In the genomic region with DNA sequence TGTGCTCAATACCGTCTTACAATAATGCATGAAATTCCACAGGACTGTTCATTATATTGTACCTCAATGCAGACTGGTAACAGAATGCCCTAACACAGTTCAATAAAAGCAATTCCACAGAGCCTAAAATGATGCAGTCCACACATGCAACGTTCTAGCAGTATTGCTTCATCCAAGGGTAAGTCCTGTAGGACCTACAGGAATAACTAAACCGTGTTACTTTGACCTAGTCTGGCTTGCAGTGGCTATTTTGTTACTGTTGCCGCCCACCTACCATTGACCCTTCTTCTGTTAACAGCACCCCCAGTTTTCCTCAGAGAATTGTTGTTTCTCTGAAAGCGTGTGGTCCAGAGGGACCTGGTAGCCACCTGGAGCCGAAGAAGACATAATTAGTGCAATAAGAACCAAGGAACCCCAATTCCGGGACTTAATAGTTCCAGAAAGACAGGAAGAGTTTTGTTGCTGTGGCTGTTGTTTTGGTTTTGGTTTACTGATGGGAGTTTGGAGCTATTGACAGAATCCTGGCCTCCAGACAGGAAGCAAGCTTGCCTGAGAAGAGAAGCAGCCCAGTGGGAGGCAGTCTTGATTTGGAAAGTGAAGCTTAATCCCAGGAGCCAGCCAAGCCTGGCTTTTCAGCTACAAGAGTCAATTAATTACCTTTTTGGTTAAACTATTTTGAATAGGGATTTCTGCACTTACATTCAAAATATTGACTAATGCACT, we compare ENCODE assay signal across 13 cellular contexts.
DNase-seq lines count a peak whose midpoint lies in the region; ATAC-seq and TF ChIP-seq lines count a peak whose summit lies in the region.
"Had no signal": no experiment of that assay in that cellular context is flagged by ENCODE, and none has a peak within 500 bp of the region (broad histone marks: within the 10 kb centered on the region; RNA-seq: fewer than 3 reads in every experiment).

No MANE protein-coding gene starts in this region.

- POLR2A ChIA-PET in activated CD4-positive, alpha-beta memory T cell treated with anti-CD3 and anti-CD28 coated beads, Interleukin-2, amount 10 ng/mL, durations not matched to agents 7 days and 5 days (lab: Charles Lee), result no interaction called here

- CTCF ChIA-PET in activated CD4-positive, alpha-beta memory T cell treated with anti-CD3 and anti-CD28 coated beads, Interleukin-2, amount 10 ng/mL, durations not matched to agents 7 days and 5 days (lab: Charles Lee), result no interaction called here

- no peaks in the 10 kb centered on the region for H3K4me1 Mint-ChIP-seq in activated CD4-positive, alpha-beta memory T cell treated with anti-CD3 and anti-CD28 coated beads, Interleukin-2, amount 10 ng/mL, durations not matched to agents 7 days and 5 days
- H3K4me1 Mint-ChIP-seq: activated naive CD4-positive, alpha-beta T cell treated with anti-CD3 and anti-CD28 coated beads, Interleukin-2, amount 10 ng/mL, durations not matched to agents 7 days and 5 days had no signal

- ATAC-seq in Right ventricle myocardium superior (ENCODE audit: poor library complexity) (peak; percentile 52), left lobe of liver (peak; percentile 84), left lung (no peak)

- no peaks in the 10 kb centered on the region for H3K36me3 ChIP-seq in left lung
- H3K36me3 ChIP-seq: colonic mucosa had no signal

- no peaks in the 10 kb centered on the region for H3K36me3 Mint-ChIP-seq in activated CD4-positive, alpha-beta memory T cell treated with anti-CD3 and anti-CD28 coated beads, Interleukin-2, amount 10 ng/mL, durations not matched to agents 7 days and 5 days (ENCODE audit: low read depth)
- H3K36me3 Mint-ChIP-seq: activated naive CD4-positive, alpha-beta T cell treated with anti-CD3 and anti-CD28 coated beads, Interleukin-2, amount 10 ng/mL, durations not matched to agents 7 days and 5 days had no signal

- H3K27ac ChIP-seq in coronary artery (peak overlapping the region in 1 of 2 donors; percentile 59), left lung (no peak overlapping the region)
- H3K27ac ChIP-seq: colonic mucosa had no signal

- no peak overlapping the region for H3K27ac Mint-ChIP-seq in activated CD4-positive, alpha-beta memory T cell treated with anti-CD3 and anti-CD28 coated beads, Interleukin-2, amount 10 ng/mL, durations not matched to agents 7 days and 5 days
- H3K27ac Mint-ChIP-seq: activated naive CD4-positive, alpha-beta T cell treated with anti-CD3 and anti-CD28 coated beads, Interleukin-2, amount 10 ng/mL, durations not matched to agents 7 days and 5 days had no signal

- no peak for TF ChIP-seq CTCF in cardiac fibroblast (IDR thresholded peaks at IDR 0.05; ENCODE audit: low read depth, low read length)
- no peak for TF ChIP-seq CTCF in coronary artery (IDR thresholded peaks at IDR 0.05)
- no peak for TF ChIP-seq CTCF in left lung (IDR thresholded peaks at IDR 0.05)

- H3K4me3 Mint-ChIP-seq in activated CD4-positive, alpha-beta memory T cell treated with anti-CD3 and anti-CD28 coated beads, Interleukin-2, amount 10 ng/mL, durations not matched to agents 7 days and 5 days, result no peak overlapping the region
- H3K4me3 Mint-ChIP-seq: activated naive CD4-positive, alpha-beta T cell treated with anti-CD3 and anti-CD28 coated beads, Interleukin-2, amount 10 ng/mL, durations not matched to agents 7 days and 5 days had no signal

- no peaks in the 10 kb centered on the region for H3K4me1 ChIP-seq in left lung
- H3K4me1 ChIP-seq: colonic mucosa had no signal

- no peaks in the 10 kb centered on the region for H3K27me3 Mint-ChIP-seq in activated CD4-positive, alpha-beta memory T cell treated with anti-CD3 and anti-CD28 coated beads, Interleukin-2, amount 10 ng/mL, durations not matched to agents 7 days and 5 days
- H3K27me3 Mint-ChIP-seq: activated naive CD4-positive, alpha-beta T cell treated with anti-CD3 and anti-CD28 coated beads, Interleukin-2, amount 10 ng/mL, durations not matched to agents 7 days and 5 days had no signal

- intact Hi-C loops in Right ventricle myocardium superior (cut with DNase I), result no loop called here
- intact Hi-C loops in cardiac septum (cut with DNase I), result no loop called here
- intact Hi-C loops in left lung (cut with DNase I), result no loop called here

- no peaks in the 10 kb centered on the region for H3K9me3 Mint-ChIP-seq in activated CD4-positive, alpha-beta memory T cell treated with anti-CD3 and anti-CD28 coated beads, Interleukin-2, amount 10 ng/mL, durations not matched to agents 7 days and 5 days
- H3K9me3 Mint-ChIP-seq: activated naive CD4-positive, alpha-beta T cell treated with anti-CD3 and anti-CD28 coated beads, Interleukin-2, amount 10 ng/mL, durations not matched to agents 7 days and 5 days had no signal

- DNase-seq in Right ventricle myocardium superior (no peak), cardiac septum (ENCODE audit: low spot score) (no peak), cardiac fibroblast (ENCODE audit: low read depth in 2 of 2) (peak; percentile 4 to 47), left lobe of liver (ENCODE audit: low spot score) (peak; percentile 47), coronary artery (ENCODE audit: low spot score) (no peak), left lung (no peak), HK-2 (ENCODE audit: unreplicated experiment) (no peak)
- no peak for DNase-seq in activated CD4-positive, alpha-beta memory T cell treated with anti-CD3 and anti-CD28 coated beads, Interleukin-2, amount 10 ng/mL, durations not matched to agents 7 days and 5 days
- DNase-seq: activated naive CD4-positive, alpha-beta T cell treated with anti-CD3 and anti-CD28 coated beads, Interleukin-2, amount 10 ng/mL, durations not matched to agents 7 days and 5 days; colonic mucosa; DND-41; foreskin melanocyte; NCI-H1048 had no signal

- no peaks in the 10 kb centered on the region for H3K9me3 ChIP-seq in left lung
- H3K9me3 ChIP-seq: colonic mucosa had no signal

- no peak overlapping the region for H3K4me3 ChIP-seq in cardiac fibroblast (replicated peaks in 1 of 2; ENCODE audit: low read depth in 2 of 2, low read length in 2 of 2)
- no peak overlapping the region for H3K4me3 ChIP-seq in coronary artery
- no peak overlapping the region for H3K4me3 ChIP-seq in left lung
- H3K4me3 ChIP-seq: colonic mucosa had no signal

- H3K27me3 ChIP-seq in left lung, result no peaks in the 10 kb centered on the region
- H3K27me3 ChIP-seq: colonic mucosa had no signal

Comparison
In these comparisons a context has a peak if more than half of its experiments do, and no peak if none do; other contexts are left out.
1. DNase-seq: peak in cardiac fibroblast (2 of 2) and left lobe of liver (single experiment); none in Right ventricle myocardium superior (single experiment), cardiac septum (single experiment), coronary artery (single experiment), left lung (0 of 2), activated CD4-positive, alpha-beta memory T cell treated with anti-CD3 and anti-CD28 coated beads, Interleukin-2, amount 10 ng/mL, durations not matched to agents 7 days and 5 days (single experiment) and HK-2 (single experiment).